In the genomic region with DNA sequence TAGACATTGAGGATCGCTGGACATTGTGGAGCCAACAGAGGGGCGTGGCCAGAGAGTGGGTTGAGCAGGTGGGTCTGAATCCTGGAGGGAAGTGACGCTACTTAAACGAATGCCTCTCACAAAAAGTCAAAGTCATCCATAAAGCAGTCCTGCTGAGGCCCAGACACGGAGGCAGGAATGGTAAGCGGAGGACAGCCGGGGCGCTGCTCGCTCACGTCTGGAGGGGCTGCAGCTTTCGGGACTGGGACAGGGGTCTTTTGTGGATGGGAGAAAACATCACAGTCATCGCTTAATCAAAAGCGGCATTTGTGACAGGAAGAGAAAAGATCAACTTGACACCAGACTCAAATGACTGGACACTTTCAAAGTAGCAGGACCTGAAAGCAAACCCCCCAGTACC, we compare ENCODE assay signal across 25 cellular contexts.
"Had no signal": no experiment of that assay in that cellular context is flagged by ENCODE, and none has a peak within 500 bp of the region (broad histone marks: within the 10 kb centered on the region; RNA-seq: fewer than 3 reads in every experiment).

No MANE protein-coding gene starts in this region.

- H3K27ac Mint-ChIP-seq: activated CD4-positive, alpha-beta memory T cell treated with anti-CD3 and anti-CD28 coated beads, Interleukin-2, amount 10 ng/mL, durations not matched to agents 7 days and 5 days; activated CD4-positive, alpha-beta T cell treated with anti-CD3 and anti-CD28 coated beads, Interleukin-2, amount 10 ng/mL, durations not matched to agents 7 days and 5 days; activated naive CD8-positive, alpha-beta T cell; activated T-helper 17 cell treated with anti-CD3 and anti-CD28 coated beads, Interleukin-2, amount 50 U/mL, for 72 hours; effector memory CD8-positive, alpha-beta T cell; WTC11 had no signal

- H3K4me1 Mint-ChIP-seq: activated CD4-positive, alpha-beta memory T cell treated with anti-CD3 and anti-CD28 coated beads, Interleukin-2, amount 10 ng/mL, durations not matched to agents 7 days and 5 days; activated CD4-positive, alpha-beta T cell treated with anti-CD3 and anti-CD28 coated beads, Interleukin-2, amount 10 ng/mL, durations not matched to agents 7 days and 5 days; activated T-helper 17 cell treated with anti-CD3 and anti-CD28 coated beads, Interleukin-2, amount 50 U/mL, for 72 hours had no signal

- ATAC-seq: activated T-cell treated with anti-CD3 and anti-CD28 coated beads, Interleukin-2, amount 50 U/mL, for 4 hours; activated T-helper 17 cell treated with anti-CD3 and anti-CD28 coated beads, Interleukin-2, amount 50 U/mL, for 72 hours; effector memory CD8-positive, alpha-beta T cell; gastroesophageal sphincter; WTC11 had no signal

- H3K9me3 Mint-ChIP-seq: activated CD4-positive, alpha-beta memory T cell treated with anti-CD3 and anti-CD28 coated beads, Interleukin-2, amount 10 ng/mL, durations not matched to agents 7 days and 5 days; activated CD4-positive, alpha-beta T cell treated with anti-CD3 and anti-CD28 coated beads, Interleukin-2, amount 10 ng/mL, durations not matched to agents 7 days and 5 days; activated T-cell treated with anti-CD3 and anti-CD28 coated beads, Interleukin-2, amount 50 U/mL, for 4 hours; activated T-helper 17 cell treated with anti-CD3 and anti-CD28 coated beads, Interleukin-2, amount 50 U/mL, for 72 hours; central memory CD8-positive, alpha-beta T cell; effector memory CD8-positive, alpha-beta T cell; WTC11 had no signal

- H3K4me3 Mint-ChIP-seq: activated CD4-positive, alpha-beta memory T cell treated with anti-CD3 and anti-CD28 coated beads, Interleukin-2, amount 10 ng/mL, durations not matched to agents 7 days and 5 days; activated CD4-positive, alpha-beta T cell treated with anti-CD3 and anti-CD28 coated beads, Interleukin-2, amount 10 ng/mL, durations not matched to agents 7 days and 5 days; activated naive CD8-positive, alpha-beta T cell; activated T-cell treated with anti-CD3 and anti-CD28 coated beads, Interleukin-2, amount 50 U/mL, for 4 hours; activated T-helper 17 cell treated with anti-CD3 and anti-CD28 coated beads, Interleukin-2, amount 50 U/mL, for 72 hours; central memory CD8-positive, alpha-beta T cell; effector memory CD8-positive, alpha-beta T cell; WTC11 had no signal

- H3K27me3 Mint-ChIP-seq: activated naive CD8-positive, alpha-beta T cell had no signal

- DNase-seq: activated CD4-positive, alpha-beta memory T cell treated with anti-CD3 and anti-CD28 coated beads, Interleukin-2, amount 10 ng/mL, durations not matched to agents 7 days and 5 days; activated CD4-positive, alpha-beta T cell treated with anti-CD3 and anti-CD28 coated beads for 1 hour; activated CD4-positive, alpha-beta T cell treated with anti-CD3 and anti-CD28 coated beads for 4 hours; activated CD4-positive, alpha-beta T cell treated with anti-CD3 and anti-CD28 coated beads, Interleukin-2, amount 10 ng/mL, durations not matched to agents 7 days and 5 days; activated CD4-positive, alpha-beta T cell treated with anti-CD3 and anti-CD28 coated beads, Interleukin-2, amount 50 U/mL, for 4 hours; activated effector memory CD4-positive, alpha-beta T cell treated with Interleukin-2 at 50 U/mL for 16 hours; activated gamma-delta T cell treated with Interleukin-2 at 50 U/mL for 16 hours; activated naive CD4-positive, alpha-beta T cell treated with anti-CD3 and anti-CD28 coated beads, Interleukin-2, amount 50 U/mL, for 16 hours; activated naive CD4-positive, alpha-beta T cell treated with Interleukin-2 at 50 U/mL for 16 hours; activated T-cell treated with anti-CD3 and anti-CD28 coated beads, Interleukin-2, amount 50 U/mL, for 4 hours; amniotic stem cell; anterior cingulate cortex; brain microvascular endothelial cell; cortex of kidney; dermis blood vessel endothelial cell; effector CD4-positive, alpha-beta T cell; effector memory CD8-positive, alpha-beta T cell; erythroblast; foreskin melanocyte; T-helper 2 cell had no signal

- H3K36me3 Mint-ChIP-seq: activated naive CD8-positive, alpha-beta T cell; WTC11 had no signal
